9 cellular contexts compared by ENCODE assay signal in the genomic region with DNA sequence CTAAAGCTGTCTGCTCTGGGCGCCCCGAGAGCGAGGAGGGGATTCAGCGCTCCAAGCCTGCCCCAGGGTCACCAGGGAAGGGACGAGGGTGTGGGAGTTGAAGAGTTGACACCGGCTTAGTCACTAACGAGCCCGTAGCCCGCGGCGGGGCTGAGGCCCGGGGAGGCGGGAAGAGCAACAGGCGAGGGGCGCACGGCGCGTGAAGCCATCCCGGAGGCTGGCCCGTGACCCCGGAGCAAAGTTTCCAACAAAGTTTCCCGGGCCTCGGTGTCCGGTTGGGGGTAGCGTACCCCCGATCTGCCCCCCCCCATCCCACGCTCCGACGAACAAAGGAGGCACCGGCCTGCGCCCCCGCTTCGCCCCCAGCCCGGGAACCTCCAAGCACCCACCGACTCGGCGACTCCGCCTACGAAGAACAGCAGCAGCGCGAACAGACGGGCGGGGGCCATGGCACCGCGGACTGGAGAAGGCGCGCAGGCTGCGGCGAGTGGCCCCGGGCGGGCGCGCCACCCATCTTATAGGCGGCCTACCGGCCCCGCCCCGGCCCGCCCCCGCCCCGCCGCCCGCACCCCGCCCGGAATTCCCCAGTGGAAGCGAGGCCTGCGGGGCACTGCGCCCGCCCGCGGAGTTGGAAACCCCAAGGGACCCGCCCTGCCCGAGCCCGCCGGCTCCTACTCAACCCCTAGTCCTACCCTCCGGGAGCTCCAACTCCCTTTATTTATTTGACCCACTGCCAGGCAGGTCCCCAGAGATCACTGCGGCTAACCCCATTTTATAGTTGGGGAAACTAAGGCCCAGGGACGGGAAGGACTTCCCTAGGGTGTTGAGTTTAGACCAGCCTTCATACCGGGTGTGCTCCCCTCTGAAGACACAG. TPM values are rescaled to one million over a fixed set of nuclear protein-coding genes. Genes with fewer than 3 reads are reported as not detected.
DNase-seq lines count a peak whose midpoint lies in the region; ATAC-seq, FAIRE-seq and TF ChIP-seq lines count a peak whose summit lies in the region.
"Had no signal": no experiment of that assay in that cellular context is flagged by ENCODE, and none has a peak within 500 bp of the region (broad histone marks: within the 10 kb centered on the region; RNA-seq: fewer than 3 reads in every experiment).

Gene SDC4 (minus strand): TSS at position 489 of the 874 bp plus-strand sequence. CDS start 40 bp downstream, at position 449.

- peak within 1 kb of the TSS; percentile 89 for H3K9ac ChIP-seq in mesenchymal stem cell (ENCODE audit: low read length)

- H2BK120ac ChIP-seq in mesenchymal stem cell (ENCODE audit: low read depth, low read length): peak within 1 kb of the TSS; percentile 77

- H2BK12ac ChIP-seq in mesenchymal stem cell (ENCODE audit: low read length in 2 of 2): peak within 1 kb of the TSS; percentile 73 to 76

- POLR2A ChIA-PET in activated CD8-positive, alpha-beta memory T cell treated with anti-CD3 and anti-CD28 coated beads for 36 hours (lab: Charles Lee): interaction anchor here (0.6 to 2.7 kb wide), 5 partner anchors 9 to 110 kb away, joined by 3 to 12 read pairs (median 3); partner anchors contain the start of gene SYS1

- H2AFZ ChIP-seq in mesenchymal stem cell (ENCODE audit: low read depth, low read length): peak within 1 kb of the TSS; percentile 78

- H4K91ac ChIP-seq in mesenchymal stem cell (ENCODE audit: low read length): no peak within 1 kb of the TSS

- H3K9me3 ChIP-seq in effector memory CD4-positive, alpha-beta T cell (ENCODE audit: control insufficient read depth, low read length): no peaks in the 10 kb centered on the region
- no peaks in the 10 kb centered on the region for H3K9me3 ChIP-seq in mesenchymal stem cell (ENCODE audit: control insufficient read depth, low read length)

- peak within 1 kb of the TSS; percentile 5 for H4K8ac ChIP-seq in mesenchymal stem cell (ENCODE audit: low read length)

- peaks cover 14% of the 10 kb centered on the region for H3K4me1 ChIP-seq in effector memory CD4-positive, alpha-beta T cell (ENCODE audit: control insufficient read depth, insufficient read depth, low read length, poor library complexity, severe bottlenecking)
- H3K4me1 ChIP-seq in mesenchymal stem cell (ENCODE audit: control insufficient read depth, insufficient read depth, low read depth, low read length): peaks cover 31% of the 10 kb centered on the region

- H3K36me3 ChIP-seq in effector memory CD4-positive, alpha-beta T cell (ENCODE audit: control insufficient read depth, insufficient read depth, low read length): no peaks in the 10 kb centered on the region
- no peaks in the 10 kb centered on the region for H3K36me3 ChIP-seq in mesenchymal stem cell (ENCODE audit: control insufficient read depth in 1 of 2, insufficient read depth in 2 of 2, low read depth in 1 of 2, low read length in 2 of 2)

- H3K23ac ChIP-seq in mesenchymal stem cell (ENCODE audit: low read length in 2 of 2): peak within 1 kb of the TSS in 1 of 2 experiments; percentile 91

- DNase-seq in GM12892 (ENCODE audit: insufficient read length) (peak; percentile 51), NCI-H2196 treated with DMSO at 0.1 percent for 48 hours (lab: John Stamatoyannopoulos, UW; ENCODE audit: unreplicated experiment) (peak; percentile 34), mesenchymal stem cell (peak; percentile 73), DMS114 treated with DMSO at 0.1 percent for 48 hours (lab: John Stamatoyannopoulos, UW; ENCODE audit: unreplicated experiment) (no peak)
- DNase-seq in effector memory CD4-positive, alpha-beta T cell: peak; percentile 56 to 74 (median 70)
- peak; percentile 46 for DNase-seq in stimulated activated CD8-positive, alpha-beta memory T cell treated with anti-CD3 and anti-CD28 coated beads, Interleukin-15, amount 100 ng/mL, for 24 hours (ENCODE audit: low read depth)

- H3K4ac ChIP-seq in mesenchymal stem cell (ENCODE audit: low read depth in 1 of 2, low read length in 2 of 2): peak within 1 kb of the TSS; percentile 19 to 42

- H2AK5ac ChIP-seq in mesenchymal stem cell (ENCODE audit: low read length, severe bottlenecking): peak within 1 kb of the TSS; percentile 57

- H3K79me1 ChIP-seq in mesenchymal stem cell (replicated peaks; ENCODE audit: low read length, poor library complexity, severe bottlenecking): no peaks in the 10 kb centered on the region

- no peak for ATAC-seq in HG03565 (IDR thresholded peaks at IDR 0.05; ENCODE audit: unreplicated experiment)

- peak within 1 kb of the TSS; percentile 76 for H3K4me3 ChIP-seq in effector memory CD4-positive, alpha-beta T cell (ENCODE audit: insufficient read depth, low read depth, low read length, poor library complexity, severe bottlenecking)
- peak within 1 kb of the TSS; percentile 75 to 81 for H3K4me3 ChIP-seq in mesenchymal stem cell (ENCODE audit: insufficient read depth in 1 of 2, low read depth in 1 of 2, low read length in 2 of 2)

- peak; percentile 61; the same call in 1 of the 2 replicates for TF ChIP-seq POLR2A in GM12892 (IDR thresholded peaks at IDR 0.05; ENCODE audit: low read depth, low read length)

- no peak for FAIRE-seq in GM12892 (lab: Jason Lieb, UNC)
- FAIRE-seq: islet of Langerhans had no signal

- H2BK5ac ChIP-seq in mesenchymal stem cell (ENCODE audit: low read depth, low read length, poor library complexity, severe bottlenecking): peak within 1 kb of the TSS; percentile 9

- H3K14ac ChIP-seq in mesenchymal stem cell (ENCODE audit: low read length in 2 of 2): peak within 1 kb of the TSS in 1 of 2 experiments; percentile 45

- peak within 1 kb of the TSS; percentile 44 for H2BK15ac ChIP-seq in mesenchymal stem cell (ENCODE audit: low read depth, poor library complexity, severe bottlenecking)

- H3K27ac ChIP-seq in effector memory CD4-positive, alpha-beta T cell (ENCODE audit: insufficient read depth, low read length, poor library complexity, severe bottlenecking): peak within 1 kb of the TSS; percentile 36
- H3K27ac ChIP-seq in mesenchymal stem cell (ENCODE audit: low read length, poor library complexity, severe bottlenecking): peak within 1 kb of the TSS; percentile 65

- CTCF ChIA-PET in activated CD8-positive, alpha-beta memory T cell treated with anti-CD3 and anti-CD28 coated beads for 36 hours (lab: Charles Lee): interaction anchor here (0.6 to 3.7 kb wide), 6 partner anchors 15 to 198 kb away, joined by 3 to 16 read pairs (median 4); partner anchors contain the start of gene SYS1

- peak within 1 kb of the TSS; percentile 50 to 91 for H3K18ac ChIP-seq in mesenchymal stem cell (ENCODE audit: low read depth in 1 of 2, low read length in 2 of 2)

- H3K4me2 ChIP-seq in mesenchymal stem cell (ENCODE audit: low read length, poor library complexity, severe bottlenecking): peak within 1 kb of the TSS; percentile 64

- WGBS in mesenchymal stem cell: 4% methylated on average over 27 of the region's 78 CpGs

- H3K27me3 ChIP-seq in effector memory CD4-positive, alpha-beta T cell (replicated peaks; ENCODE audit: control insufficient read depth, insufficient read depth, low read length, poor library complexity, severe bottlenecking): no peaks in the 10 kb centered on the region
- no peaks in the 10 kb centered on the region for H3K27me3 ChIP-seq in mesenchymal stem cell (ENCODE audit: control insufficient read depth in 1 of 2, insufficient read depth in 1 of 2, low read length in 2 of 2)

RNA-seq across cellular contexts. Expression of gene SDC4, which starts in this region (rescaled TPM):
- 3.3 TPM for polyA plus RNA-seq in GM12892 (2012; ENCODE audit: missing spikeins)
- 10 to 100 TPM; 88.0 to 88.3 TPM for total RNA-seq in activated CD8-positive, alpha-beta memory T cell treated with anti-CD3 and anti-CD28 coated beads for 36 hours
- polyA plus RNA-seq in mesenchymal stem cell (2013, experiment 1 of 2): 42.8 TPM
- polyA plus RNA-seq in mesenchymal stem cell (2013, experiment 2 of 2): 43.8 TPM
